Comparison of ENCODE assay signal across 9 cellular contexts in genomic region chr4:73341454-73341853, GRCh38.
DNase-seq lines count a peak whose midpoint lies in the region; ATAC-seq, FAIRE-seq and TF ChIP-seq lines count a peak whose summit lies in the region.
"Had no signal": no experiment of that assay in that cellular context is flagged by ENCODE, and none has a peak within 500 bp of the region (broad histone marks: within the 10 kb centered on the region; RNA-seq: fewer than 3 reads in every experiment).

No MANE protein-coding gene starts in this region.

- H3K9me3 Mint-ChIP-seq in activated CD4-positive, alpha-beta memory T cell treated with anti-CD3 and anti-CD28 coated beads for 36 hours = no peaks in the 10 kb centered on the region
- no peaks in the 10 kb centered on the region for H3K9me3 Mint-ChIP-seq in activated CD4-positive, alpha-beta memory T cell treated with anti-CD3 and anti-CD28 coated beads, Interleukin-2, amount 10 ng/mL, durations not matched to agents 7 days and 5 days
- H3K9me3 Mint-ChIP-seq: central memory CD8-positive, alpha-beta T cell had no signal

- WGBS in GM12878 (ENCODE audit: insufficient coverage, insufficient replicate concordance, low lambda C conversion rate, missing lambda C conversion rate) = 16% methylated on average over 4 of the region's 4 CpGs

- H2AFZ ChIP-seq in GM12878 (ENCODE audit: control insufficient read depth, low read depth, low read length) = no peak overlapping the region

- H3K4me1 Mint-ChIP-seq in activated CD4-positive, alpha-beta memory T cell treated with anti-CD3 and anti-CD28 coated beads for 36 hours (ENCODE audit: low read depth) = no peaks in the 10 kb centered on the region
- H3K4me1 Mint-ChIP-seq in activated CD4-positive, alpha-beta memory T cell treated with anti-CD3 and anti-CD28 coated beads, Interleukin-2, amount 10 ng/mL, durations not matched to agents 7 days and 5 days = no peaks in the 10 kb centered on the region
- H3K4me1 Mint-ChIP-seq: central memory CD8-positive, alpha-beta T cell had no signal

- no peak overlapping the region for H3K4me3 Mint-ChIP-seq in activated CD4-positive, alpha-beta memory T cell treated with anti-CD3 and anti-CD28 coated beads for 36 hours
- no peak overlapping the region for H3K4me3 Mint-ChIP-seq in activated CD4-positive, alpha-beta memory T cell treated with anti-CD3 and anti-CD28 coated beads, Interleukin-2, amount 10 ng/mL, durations not matched to agents 7 days and 5 days
- H3K4me3 Mint-ChIP-seq: central memory CD8-positive, alpha-beta T cell had no signal

- no peaks in the 10 kb centered on the region for H4K20me1 ChIP-seq in GM12878 (ENCODE audit: control insufficient read depth, insufficient read depth)

- H3K27ac Mint-ChIP-seq in activated CD4-positive, alpha-beta memory T cell treated with anti-CD3 and anti-CD28 coated beads for 36 hours = no peak overlapping the region
- no peak overlapping the region for H3K27ac Mint-ChIP-seq in activated CD4-positive, alpha-beta memory T cell treated with anti-CD3 and anti-CD28 coated beads, Interleukin-2, amount 10 ng/mL, durations not matched to agents 7 days and 5 days

- no peak overlapping the region for H3K4me3 ChIP-seq in GM12878

- no peaks in the 10 kb centered on the region for H3K36me3 Mint-ChIP-seq in activated CD4-positive, alpha-beta memory T cell treated with anti-CD3 and anti-CD28 coated beads for 36 hours
- H3K36me3 Mint-ChIP-seq in activated CD4-positive, alpha-beta memory T cell treated with anti-CD3 and anti-CD28 coated beads, Interleukin-2, amount 10 ng/mL, durations not matched to agents 7 days and 5 days (ENCODE audit: low read depth) = no peaks in the 10 kb centered on the region

- RAD21 ChIA-PET in GM12878 (lab: Charles Lee; ENCODE audit: unreplicated experiment) = interaction anchor here (0.9 to 2.2 kb wide), 16 partner anchors 82 to 793 kb away, joined by 3 to 16 read pairs (median 4); no protein-coding TSS in a partner anchor

- CTCF ChIA-PET in activated CD4-positive, alpha-beta memory T cell treated with anti-CD3 and anti-CD28 coated beads for 36 hours (lab: Charles Lee) = interaction anchor here (0.7 to 2.8 kb wide), 4 partner anchors 14 to 938 kb away, joined by 3 to 18 read pairs (median 4); no protein-coding TSS in a partner anchor
- CTCF ChIA-PET in activated CD4-positive, alpha-beta memory T cell treated with anti-CD3 and anti-CD28 coated beads, Interleukin-2, amount 10 ng/mL, durations not matched to agents 7 days and 5 days (lab: Charles Lee) = interaction anchor here (1.1 to 3.0 kb wide), 4 partner anchors 105 to 794 kb away, joined by 3 to 10 read pairs (median 6); no protein-coding TSS in a partner anchor
- CTCF ChIA-PET in GM12878 (lab: Yijun Ruan, JAX) = interaction anchor here (0.5 to 4.5 kb wide), 32 partner anchors 8 to 887 kb away, joined by 3 to 53 read pairs (median 4); no protein-coding TSS in a partner anchor

- no peak for FAIRE-seq in GM12878 (lab: Jason Lieb, UNC)

- no peaks in the 10 kb centered on the region for H3K27me3 ChIP-seq in GM12878 (replicated peaks in 1 of 2; ENCODE audit: control insufficient read depth in 2 of 2, insufficient read depth in 2 of 2, low read length in 1 of 2)

- TF ChIP-seq CTCF in GM12878 (IDR thresholded peaks at IDR 0.05 in 2 of 3, conservative IDR thresholded peaks at IDR 0.05 in 1 of 3; ENCODE audit: control insufficient read depth in 2 of 3, extremely low read depth in 1 of 3, insufficient read depth in 1 of 3, low read depth in 3 of 3, low read length in 3 of 3) = peak; percentile 44 to 71 (median 57); a peak in 4 of 6 replicates

- ATAC-seq in HG02973 (IDR thresholded peaks at IDR 0.05; ENCODE audit: unreplicated experiment) = peak; percentile 69
- peak; percentile 90 for ATAC-seq in GM12878
- no peak for ATAC-seq in GM19452 (IDR thresholded peaks at IDR 0.05; ENCODE audit: unreplicated experiment)

- H3K9me3 ChIP-seq in GM12878 (replicated peaks; ENCODE audit: control insufficient read depth, insufficient read depth, low read length) = no peaks in the 10 kb centered on the region

- BruUV-seq in GM12878 (replicated peaks; lab: Mats Ljungman, UMichigan) = no TSS peak

- H3K4me2 ChIP-seq in GM12878 (ENCODE audit: control insufficient read depth, insufficient read depth) = no peak overlapping the region

- H3K36me3 ChIP-seq in GM12878 (ENCODE audit: control insufficient read depth in 2 of 2, insufficient read depth in 2 of 2, low read length in 1 of 2) = no peaks in the 10 kb centered on the region

- H3K27me3 Mint-ChIP-seq in activated CD4-positive, alpha-beta memory T cell treated with anti-CD3 and anti-CD28 coated beads for 36 hours = peaks cover 3% of the 10 kb centered on the region
- peaks cover 7% of the 10 kb centered on the region for H3K27me3 Mint-ChIP-seq in activated CD4-positive, alpha-beta memory T cell treated with anti-CD3 and anti-CD28 coated beads, Interleukin-2, amount 10 ng/mL, durations not matched to agents 7 days and 5 days

- POLR2A ChIA-PET in activated CD4-positive, alpha-beta memory T cell treated with anti-CD3 and anti-CD28 coated beads for 36 hours (lab: Charles Lee) = no interaction called here
- POLR2A ChIA-PET in activated CD4-positive, alpha-beta memory T cell treated with anti-CD3 and anti-CD28 coated beads, Interleukin-2, amount 10 ng/mL, durations not matched to agents 7 days and 5 days (lab: Charles Lee) = no interaction called here
- POLR2A ChIA-PET in GM12878 (lab: Charles Lee) = no interaction called here

- no peaks in the 10 kb centered on the region for H3K79me2 ChIP-seq in GM12878 (ENCODE audit: control insufficient read depth, insufficient read depth, low read length)

- peak; percentile 13 for DNase-seq in activated CD4-positive, alpha-beta memory T cell treated with anti-CD3 and anti-CD28 coated beads for 36 hours
- DNase-seq in activated CD4-positive, alpha-beta memory T cell treated with anti-CD3 and anti-CD28 coated beads, Interleukin-2, amount 10 ng/mL, durations not matched to agents 7 days and 5 days = no peak
- DNase-seq in NCI-H446 (lab: John Stamatoyannopoulos, UW) (peak; percentile 40 to 70), GM12878 (ENCODE audit: low read depth, low spot score) (peak; percentile 16), kidney tubule cell (ENCODE audit: low spot score) (peak; percentile 61)
- DNase-seq in activated effector memory CD4-positive, alpha-beta T cell treated with Interleukin-2 at 50 U/mL for 16 hours = no peak

- in situ Hi-C loops in GM12878 (cut with MboI) = no loop called here

- no peak for TF ChIP-seq EP300 in GM12878 (IDR thresholded peaks at IDR 0.05; ENCODE audit: borderline replicate concordance in 1 of 2, control insufficient read depth in 1 of 2, low read depth in 2 of 2, low read length in 2 of 2)

- SMC1A ChIA-PET in GM12878 (lab: Charles Lee; ENCODE audit: uncharacterized antibody, unreplicated experiment) = interaction anchor here (0.6 to 2.8 kb wide), 18 partner anchors 10 to 793 kb away, joined by 3 to 31 read pairs (median 4); no protein-coding TSS in a partner anchor

- TF ChIP-seq RAD21 in GM12878 (IDR thresholded peaks at IDR 0.05; ENCODE audit: insufficient read depth, low read depth, low read length) = peak; percentile 82

- intact Hi-C loops in activated CD4-positive, alpha-beta memory T cell treated with anti-CD3 and anti-CD28 coated beads for 36 hours (cut with micrococcal nuclease) = loop anchor here (5.0 to 10.0 kb wide), 2 partner anchors 103 to 311 kb away; no protein-coding TSS in a partner anchor
- intact Hi-C loops in GM12878 (cut with micrococcal nuclease; ENCODE audit: unreplicated experiment) = loop anchor here (1.0 to 5.0 kb wide), 4 partner anchors 93 to 312 kb away; no protein-coding TSS in a partner anchor

- H3K27ac ChIP-seq in GM12878 (ENCODE audit: control insufficient read depth, insufficient read depth) = no peak overlapping the region

- H3K4me1 ChIP-seq in GM12878 (ENCODE audit: control insufficient read depth, insufficient read depth, low read length) = no peaks in the 10 kb centered on the region

- no peak for TF ChIP-seq POLR2A in GM12878 (IDR thresholded peaks at IDR 0.05; ENCODE audit: low read depth, low read length)

- no peak overlapping the region for H3K9ac ChIP-seq in GM12878 (ENCODE audit: control insufficient read depth, insufficient read depth, low read length)

TF ChIP-seq in GM12878, 131 proteins besides CTCF, POLR2A, EP300 and RAD21:
- TF ChIP-seq CBX5 (IDR thresholded peaks at IDR 0.05; ENCODE audit: low read depth) (no peak), SMC3 (IDR thresholded peaks at IDR 0.05; ENCODE audit: borderline replicate concordance, low read length) (peak; percentile 76)

Comparison
In these comparisons a context has a peak if more than half of its experiments do, and no peak if none do; other contexts are left out.
1. DNase-seq: peak in activated CD4-positive, alpha-beta memory T cell treated with anti-CD3 and anti-CD28 coated beads for 36 hours (single experiment), NCI-H446 (2 of 2), GM12878 (single experiment) and kidney tubule cell (single experiment); none in activated CD4-positive, alpha-beta memory T cell treated with anti-CD3 and anti-CD28 coated beads, Interleukin-2, amount 10 ng/mL, durations not matched to agents 7 days and 5 days (single experiment) and activated effector memory CD4-positive, alpha-beta T cell treated with Interleukin-2 at 50 U/mL for 16 hours (single experiment).